ENCODE assay signal across 10 cellular contexts in genomic region chr3:169940486-169941181, GRCh38. TPM values are rescaled to one million over a fixed set of nuclear protein-coding genes. Genes with fewer than 3 reads are reported as not detected.
DNase-seq lines count a peak whose midpoint lies in the region; ATAC-seq and FAIRE-seq lines count a peak whose summit lies in the region.
"Had no signal": no experiment of that assay in that cellular context is flagged by ENCODE, and none has a peak within 500 bp of the region (broad histone marks: within the 10 kb centered on the region; RNA-seq: fewer than 3 reads in every experiment).

No MANE protein-coding gene starts in this region.

- no peak overlapping the region for H3K27ac ChIP-seq in caudate nucleus (ENCODE audit: low read depth, low read length)

- no peaks in the 10 kb centered on the region for H3K9me3 Mint-ChIP-seq in activated CD4-positive, alpha-beta memory T cell treated with anti-CD3 and anti-CD28 coated beads, Interleukin-2, amount 10 ng/mL, durations not matched to agents 7 days and 5 days
- H3K9me3 Mint-ChIP-seq: type B pancreatic cell had no signal

- peaks cover 9% of the 10 kb centered on the region for H3K4me1 Mint-ChIP-seq in activated CD4-positive, alpha-beta memory T cell treated with anti-CD3 and anti-CD28 coated beads, Interleukin-2, amount 10 ng/mL, durations not matched to agents 7 days and 5 days

- H3K27me3 Mint-ChIP-seq in activated CD4-positive, alpha-beta memory T cell treated with anti-CD3 and anti-CD28 coated beads, Interleukin-2, amount 10 ng/mL, durations not matched to agents 7 days and 5 days: peaks cover 20% of the 10 kb centered on the region

- no peak overlapping the region for H3K4me3 Mint-ChIP-seq in activated CD4-positive, alpha-beta memory T cell treated with anti-CD3 and anti-CD28 coated beads, Interleukin-2, amount 10 ng/mL, durations not matched to agents 7 days and 5 days
- H3K4me3 Mint-ChIP-seq: type B pancreatic cell had no signal

- POLR2A ChIA-PET in activated CD4-positive, alpha-beta memory T cell treated with anti-CD3 and anti-CD28 coated beads, Interleukin-2, amount 10 ng/mL, durations not matched to agents 7 days and 5 days (lab: Charles Lee): no interaction called here

- ATAC-seq in GM18519 (IDR thresholded peaks at IDR 0.05; ENCODE audit: low FRiP score, unreplicated experiment) (peak; percentile 61), GM21529 (IDR thresholded peaks at IDR 0.05; ENCODE audit: unreplicated experiment) (peak; percentile 74), HG03442 (IDR thresholded peaks at IDR 0.05; ENCODE audit: unreplicated experiment) (peak; percentile 63)

- DNase-seq in RCC 7860 (ENCODE audit: low spot score) (no peak), caudate nucleus (lab: John Stamatoyannopoulos, UW) (no peak)
- DNase-seq in activated CD4-positive, alpha-beta memory T cell treated with anti-CD3 and anti-CD28 coated beads, Interleukin-2, amount 10 ng/mL, durations not matched to agents 7 days and 5 days: no peak
- DNase-seq in activated naive CD4-positive, alpha-beta T cell treated with anti-CD3 and anti-CD28 coated beads, Interleukin-2, amount 50 U/mL, for 16 hours: no peak
- DNase-seq: NCI-H2171 treated with DMSO at 0.1 percent for 48 hours had no signal

- CTCF ChIA-PET in activated CD4-positive, alpha-beta memory T cell treated with anti-CD3 and anti-CD28 coated beads, Interleukin-2, amount 10 ng/mL, durations not matched to agents 7 days and 5 days (lab: Charles Lee): no interaction called here

- FAIRE-seq in colon (lab: Jason Lieb, UNC) (peak; percentile 5), RCC 7860 (lab: Jason Lieb, UNC) (no peak)

- H3K27ac Mint-ChIP-seq in activated CD4-positive, alpha-beta memory T cell treated with anti-CD3 and anti-CD28 coated beads, Interleukin-2, amount 10 ng/mL, durations not matched to agents 7 days and 5 days: no peak overlapping the region
- H3K27ac Mint-ChIP-seq: type B pancreatic cell had no signal

- no peaks in the 10 kb centered on the region for H3K36me3 Mint-ChIP-seq in activated CD4-positive, alpha-beta memory T cell treated with anti-CD3 and anti-CD28 coated beads, Interleukin-2, amount 10 ng/mL, durations not matched to agents 7 days and 5 days (ENCODE audit: low read depth)
- H3K36me3 Mint-ChIP-seq: type B pancreatic cell had no signal

RNA-seq across cellular contexts. Expression of gene SEC62, which starts 26.0 kb away (rescaled TPM):
- total RNA-seq in activated CD4-positive, alpha-beta memory T cell treated with anti-CD3 and anti-CD28 coated beads, Interleukin-2, amount 10 ng/mL, durations not matched to agents 7 days and 5 days: 10 to 100 TPM; 53.7 to 57.9 TPM

RNA-seq across cellular contexts. Expression of gene SAMD7, which starts 29.3 kb away (rescaled TPM):
- total RNA-seq in activated CD4-positive, alpha-beta memory T cell treated with anti-CD3 and anti-CD28 coated beads, Interleukin-2, amount 10 ng/mL, durations not matched to agents 7 days and 5 days: not detected
